Comparison of ENCODE assay signal across 10 cellular contexts in the genomic region with DNA sequence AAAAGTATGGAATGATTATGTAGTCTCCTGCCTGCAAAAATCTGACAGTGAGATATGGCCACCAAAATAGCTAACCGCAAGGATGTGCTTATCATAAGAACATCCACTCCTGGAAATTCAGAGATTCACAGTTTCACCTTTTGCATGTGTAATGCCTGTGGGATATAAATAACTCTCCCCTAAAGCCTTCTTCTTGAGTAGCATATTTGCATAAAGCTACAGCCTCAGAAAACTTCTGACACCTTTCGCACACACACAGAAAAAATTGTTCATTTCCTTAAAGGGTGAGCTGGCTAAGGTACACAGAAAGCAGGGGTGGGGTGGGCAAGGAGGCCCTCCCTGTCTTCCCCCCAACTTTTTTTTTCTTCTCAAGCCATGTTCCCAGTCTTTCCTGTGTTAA. TPM values are rescaled to one million over a fixed set of nuclear protein-coding genes. Genes with fewer than 3 reads are reported as not detected.
DNase-seq lines count a peak whose midpoint lies in the region; ATAC-seq and TF ChIP-seq lines count a peak whose summit lies in the region.
"Had no signal": no experiment of that assay in that cellular context is flagged by ENCODE, and none has a peak within 500 bp of the region (broad histone marks: within the 10 kb centered on the region; RNA-seq: fewer than 3 reads in every experiment).

No MANE protein-coding gene starts in this region.

- TF ChIP-seq POLR2A in gastrocnemius medialis (IDR thresholded peaks at IDR 0.05): no peak

- H4K20me1 ChIP-seq in hepatocyte (ENCODE audit: insufficient read depth, poor library complexity, severe bottlenecking): no peaks in the 10 kb centered on the region

- H3K9me3 ChIP-seq in muscle layer of duodenum (ENCODE audit: control insufficient read depth in 1 of 2, low read length in 2 of 2): no peaks in the 10 kb centered on the region
- no peaks in the 10 kb centered on the region for H3K9me3 ChIP-seq in hepatocyte (ENCODE audit: low read depth)
- H3K9me3 ChIP-seq in gastrocnemius medialis: no peaks in the 10 kb centered on the region

- intact Hi-C loops in gastrocnemius medialis (cut with DNase I; ENCODE audit: low total_unique reads): loop anchor here (5.0 kb wide), 3 partner anchors 136 to 546 kb away; partner anchors contain the start of genes NUP37 and PARPBP

- WGBS in hepatocyte (ENCODE audit: low lambda C conversion rate, missing lambda C conversion rate): 100% methylated on average over 2 of the region's 2 CpGs

- H3K79me2 ChIP-seq in hepatocyte: no peaks in the 10 kb centered on the region

- no peaks in the 10 kb centered on the region for H3K27me3 ChIP-seq in muscle layer of duodenum (ENCODE audit: low read depth, low read length)
- H3K27me3 ChIP-seq in hepatocyte: no peaks in the 10 kb centered on the region
- H3K27me3 ChIP-seq in gastrocnemius medialis: no peaks in the 10 kb centered on the region

- TF ChIP-seq CTCF in hepatocyte (IDR thresholded peaks at IDR 0.05; ENCODE audit: poor library complexity) (no peak), gastrocnemius medialis (IDR thresholded peaks at IDR 0.05 in 4 of 5, conservative IDR thresholded peaks at IDR 0.05 in 1 of 5) (no peak)

- H3K9me2 ChIP-seq in hepatocyte (replicated peaks; ENCODE audit: insufficient read depth): no peaks in the 10 kb centered on the region

- ATAC-seq in GM21529 (IDR thresholded peaks at IDR 0.05; ENCODE audit: unreplicated experiment) (peak; percentile 65), HG03439 (IDR thresholded peaks at IDR 0.05; ENCODE audit: unreplicated experiment) (peak; percentile 55), gastrocnemius medialis (no peak)

- no peak overlapping the region for H3K4me2 ChIP-seq in hepatocyte

- no peak overlapping the region for H2AFZ ChIP-seq in hepatocyte

- H3K4me1 ChIP-seq in muscle layer of duodenum (ENCODE audit: control insufficient read depth in 1 of 2, insufficient read depth in 2 of 2, low read length in 2 of 2): peaks cover 0 to 20% of the 10 kb centered on the region in 2 donors
- H3K4me1 ChIP-seq in hepatocyte (ENCODE audit: insufficient read depth): peaks cover 31% of the 10 kb centered on the region
- H3K4me1 ChIP-seq in gastrocnemius medialis: peaks cover 20 to 27% of the 10 kb centered on the region in 2 donors

- H3K36me3 ChIP-seq in muscle layer of duodenum (ENCODE audit: control insufficient read depth in 1 of 2, insufficient read depth in 2 of 2, low read length in 2 of 2) (no peaks in the 10 kb centered on the region), hepatocyte (replicated peaks; ENCODE audit: insufficient read depth, low read depth) (no peaks in the 10 kb centered on the region), gastrocnemius medialis (no peaks in the 10 kb centered on the region)

- H3K4me3 ChIP-seq in muscle layer of duodenum (ENCODE audit: low read depth in 1 of 2, low read length in 2 of 2): no peak overlapping the region
- H3K4me3 ChIP-seq in hepatocyte: no peak overlapping the region
- no peak overlapping the region for H3K4me3 ChIP-seq in gastrocnemius medialis

- in situ Hi-C loops in gastrocnemius medialis (cut with MboI; ENCODE audit: low sequenced_read_pairs in 4 of 4): loop anchor here (10.0 to 25.0 kb wide), 5 partner anchors 309 to 546 kb away; no protein-coding TSS in a partner anchor

- H3K27ac ChIP-seq in muscle layer of duodenum (ENCODE audit: low read length) (peak overlapping the region; percentile 34), hepatocyte (no peak overlapping the region), gastrocnemius medialis (peak overlapping the region in 2 of 4 donors; percentile 4 to 33)

- DNase-seq in NOMO-1 treated with DMSO at 0.1 percent for 48 hours (lab: John Stamatoyannopoulos, UW; ENCODE audit: unreplicated experiment) (peak; percentile 10), NOMO-1 treated with dmso at 0.1 percent for 144 hours (lab: John Stamatoyannopoulos, UW; ENCODE audit: unreplicated experiment) (no peak), C1 segment of cervical spinal cord (lab: John Stamatoyannopoulos, UW) (no peak), hepatocyte (ENCODE audit: low spot score) (no peak), gastrocnemius medialis (no peak)
- DNase-seq: NCI-H524; stimulated activated CD4-positive, alpha-beta T cell treated with anti-CD3 and anti-CD28 coated beads, Interleukin-4, amount 100 ng/mL, for 1 hour had no signal

RNA-seq across cellular contexts. Expression of gene IGF1, which starts 3.1 kb away (rescaled TPM):
- 9.7 and 10.0 TPM in 2 replicates for total RNA-seq in hepatocyte
- polyA plus RNA-seq in hepatocyte: 8.2 and 12.0 TPM in 2 replicates
- 10 to 100 TPM in 3 of 4 donors, 1 to 10 TPM in 1; 8.3 to 22.7 (median 17.9) TPM for total RNA-seq in gastrocnemius medialis

Comparison
In these comparisons a context has a peak if more than half of its experiments do, and no peak if none do; other contexts are left out.
1. ATAC-seq: peak in GM21529 (single experiment) and HG03439 (single experiment); none in gastrocnemius medialis (0 of 2).